Comparison of ENCODE assay signal across 26 cellular contexts in genomic region chr11:116445108-116446047, GRCh38.
DNase-seq lines count a peak whose midpoint lies in the region; ATAC-seq and TF ChIP-seq lines count a peak whose summit lies in the region.
"Had no signal": no experiment of that assay in that cellular context is flagged by ENCODE, and none has a peak within 500 bp of the region (broad histone marks: within the 10 kb centered on the region; RNA-seq: fewer than 3 reads in every experiment).

No MANE protein-coding gene starts in this region.

- H3K36me3 ChIP-seq in HAP-1 (replicated peaks) (no peaks in the 10 kb centered on the region), iPS-15b (ENCODE audit: control insufficient read depth, insufficient read depth, low read length) (no peaks in the 10 kb centered on the region), body of pancreas (replicated peaks in 1 of 2; ENCODE audit: insufficient read depth in 1 of 2, low read depth in 2 of 2) (no peaks in the 10 kb centered on the region)
- H3K36me3 ChIP-seq: brain microvascular endothelial cell, thoracic aorta had no signal

- H3K27me3 ChIP-seq in HAP-1 (ENCODE audit: low read depth) = no peaks in the 10 kb centered on the region
- no peaks in the 10 kb centered on the region for H3K27me3 ChIP-seq in iPS-15b (ENCODE audit: control insufficient read depth, insufficient read depth, low read length)
- no peaks in the 10 kb centered on the region for H3K27me3 ChIP-seq in body of pancreas
- H3K27me3 ChIP-seq: brain microvascular endothelial cell, dorsolateral prefrontal cortex had no signal

- H3K27ac ChIP-seq in body of pancreas = no peak overlapping the region
- H3K27ac ChIP-seq: brain microvascular endothelial cell, dorsolateral prefrontal cortex, thoracic aorta had no signal

- no peak overlapping the region for H3K4me3 Mint-ChIP-seq in nephron
- H3K4me3 Mint-ChIP-seq: activated T-cell treated with anti-CD3 and anti-CD28 coated beads, Interleukin-2, amount 50 U/mL, for 72 hours; stimulated activated naive CD8-positive, alpha-beta T cell treated with anti-CD3 and anti-CD28 coated beads, Interleukin-15, Interleukin-2, amounts not matched to agents 100 ng/mL and 50 ng/mL, for 24 hours had no signal

- H3K4me1 ChIP-seq in HAP-1 (peaks cover 36% of the 10 kb centered on the region), iPS-15b (ENCODE audit: control insufficient read depth, insufficient read depth, low read length) (peaks cover 12% of the 10 kb centered on the region), body of pancreas (no peaks in the 10 kb centered on the region)

- intact Hi-C loops in body of pancreas (cut with DNase I) = no loop called here

- DNase-seq in HAP-1 (ENCODE audit: low spot score in 2 of 2) (peak; percentile 87 to 100), NCI-H69 (lab: John Stamatoyannopoulos, UW) (peak; percentile 86), MV-4-11 (lab: John Stamatoyannopoulos, UW) (no peak), NCI-H1694 treated with DMSO at 0.1 percent for 48 hours (lab: John Stamatoyannopoulos, UW) (no peak), body of pancreas (no peak)
- DNase-seq: activated CD4-positive, alpha-beta T cell treated with anti-CD3 and anti-CD28 coated beads, Interleukin-2, amount 50 U/mL, for 4 hours; activated CD4-positive, CD25-positive, alpha-beta regulatory T cell; activated naive CD4-positive, alpha-beta T cell; activated T-cell treated with anti-CD3 and anti-CD28 coated beads, Interleukin-2, amount 50 U/mL, for 72 hours; brain microvascular endothelial cell; C1 segment of cervical spinal cord; COR-L47; dorsolateral prefrontal cortex; IMR-90; mesenchymal stem cell; NCI-H1092 treated with DMSO at 0.1 percent for 48 hours; NCI-H2029 treated with DMSO at 0.1 percent for 48 hours; NCI-H510A; occipital lobe; SHP77 treated with DMSO at 0.1 percent for 48 hours; SW 1271 had no signal

- no peaks in the 10 kb centered on the region for H3K36me3 Mint-ChIP-seq in nephron (ENCODE audit: low read depth)

- H3K9me3 ChIP-seq in HAP-1 = peaks cover 5% of the 10 kb centered on the region; the same call in 1 of the 2 replicates
- peaks cover 26% of the 10 kb centered on the region for H3K9me3 ChIP-seq in iPS-15b (ENCODE audit: control insufficient read depth, insufficient read depth, low read length)
- H3K9me3 ChIP-seq in body of pancreas = peaks cover 0 to 4% (median 0%) of the 10 kb centered on the region in 3 donors
- H3K9me3 ChIP-seq: thoracic aorta had no signal

- no peak for ATAC-seq in body of pancreas
- ATAC-seq: activated T-cell treated with anti-CD3 and anti-CD28 coated beads, Interleukin-2, amount 50 U/mL, for 72 hours; HCT116 had no signal

- peaks cover 27% of the 10 kb centered on the region for H3K9me3 Mint-ChIP-seq in nephron

- 58 to 74% methylated on average over 6 of the region's 6 CpGs for WGBS in body of pancreas, 2 donors

- no peak for TF ChIP-seq CTCF in nephron (IDR thresholded peaks at IDR 0.05; ENCODE audit: unreplicated experiment in 3 of 3)
- no peak for TF ChIP-seq CTCF in body of pancreas (IDR thresholded peaks at IDR 0.05)

- H3K4me3 ChIP-seq in HAP-1 (peak overlapping the region; percentile 14; the same call in 1 of the 2 replicates), iPS-15b (ENCODE audit: low read depth, low read length) (peak overlapping the region; percentile 27), body of pancreas (no peak overlapping the region)
- H3K4me3 ChIP-seq: dorsolateral prefrontal cortex, thoracic aorta had no signal

- in situ Hi-C loops in HAP-1 (cut with MboI; ENCODE audit: low sequenced_read_pairs) = no loop called here

- H3K27ac Mint-ChIP-seq in nephron = peak overlapping the region in 2 of 3 experiments; percentile 17 to 32
- H3K27ac Mint-ChIP-seq: activated T-cell treated with anti-CD3 and anti-CD28 coated beads, Interleukin-2, amount 50 U/mL, for 72 hours; stimulated activated naive CD8-positive, alpha-beta T cell treated with anti-CD3 and anti-CD28 coated beads, Interleukin-15, Interleukin-2, amounts not matched to agents 100 ng/mL and 50 ng/mL, for 24 hours had no signal

- peaks cover 14% of the 10 kb centered on the region for H3K4me1 Mint-ChIP-seq in nephron

- H3K9ac ChIP-seq in iPS-15b (ENCODE audit: low read depth, low read length) = no peak overlapping the region

- no peak for TF ChIP-seq POLR2A in body of pancreas (IDR thresholded peaks at IDR 0.05)

- H3K27me3 Mint-ChIP-seq in nephron (ENCODE audit: low read depth) = no peaks in the 10 kb centered on the region

Comparison
In these comparisons a context has a peak if more than half of its experiments do, and no peak if none do; other contexts are left out.
1. DNase-seq: peak in HAP-1 (2 of 2) and NCI-H69 (single experiment); none in MV-4-11 (single experiment), NCI-H1694 treated with DMSO at 0.1 percent for 48 hours (single experiment) and body of pancreas (0 of 4).
2. H3K4me3 ChIP-seq: peak in HAP-1 (single experiment) and iPS-15b (single experiment); none in body of pancreas (0 of 2).